1 cellular context compared by ENCODE assay signal in the genomic region with DNA sequence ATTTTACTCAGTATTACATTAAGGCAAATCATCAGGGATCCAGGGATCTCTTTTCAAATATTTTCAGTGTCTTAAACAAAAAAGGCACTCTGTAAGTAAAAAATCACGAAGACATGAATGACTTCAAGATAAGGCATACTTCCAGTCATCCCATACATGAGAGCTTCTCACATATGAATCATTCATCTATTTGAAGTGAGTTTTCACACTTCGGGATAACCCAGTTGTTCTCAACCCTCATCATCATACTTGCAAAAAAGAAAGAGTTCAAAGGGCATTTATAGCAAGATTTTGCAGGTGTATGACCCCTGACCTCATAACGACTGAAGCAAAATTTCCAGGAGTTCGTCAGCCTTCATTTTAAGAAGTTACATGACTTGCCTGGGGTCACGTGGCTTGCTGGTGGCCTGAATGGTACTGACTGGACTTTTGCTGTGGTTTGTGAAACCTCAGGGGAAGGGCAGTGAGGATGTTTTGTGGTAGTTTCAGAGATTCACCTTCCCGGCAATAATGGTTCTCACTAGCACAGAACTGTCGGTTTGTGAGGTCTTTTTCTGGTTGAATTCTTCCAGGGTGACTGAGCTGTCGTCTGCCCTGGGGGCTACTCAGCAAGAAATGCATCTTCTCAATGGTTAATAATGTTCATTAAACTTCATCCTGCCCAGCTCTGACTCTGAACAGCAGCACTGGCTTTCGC.
TF ChIP-seq lines count a peak whose summit lies in the region.

No MANE protein-coding gene starts in this region.

TF ChIP-seq in GM12878, 131 proteins besides CTCF, POLR2A, EP300 and RAD21 (continued from another document and continues in another):
- TF ChIP-seq, protein P1, sequence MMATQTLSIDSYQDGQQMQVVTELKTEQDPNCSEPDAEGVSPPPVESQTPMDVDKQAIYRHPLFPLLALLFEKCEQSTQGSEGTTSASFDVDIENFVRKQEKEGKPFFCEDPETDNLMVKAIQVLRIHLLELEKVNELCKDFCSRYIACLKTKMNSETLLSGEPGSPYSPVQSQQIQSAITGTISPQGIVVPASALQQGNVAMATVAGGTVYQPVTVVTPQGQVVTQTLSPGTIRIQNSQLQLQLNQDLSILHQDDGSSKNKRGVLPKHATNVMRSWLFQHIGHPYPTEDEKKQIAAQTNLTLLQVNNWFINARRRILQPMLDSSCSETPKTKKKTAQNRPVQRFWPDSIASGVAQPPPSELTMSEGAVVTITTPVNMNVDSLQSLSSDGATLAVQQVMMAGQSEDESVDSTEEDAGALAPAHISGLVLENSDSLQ (IDR thresholded peaks at IDR 0.05): no peak
- TF ChIP-seq, protein P2, sequence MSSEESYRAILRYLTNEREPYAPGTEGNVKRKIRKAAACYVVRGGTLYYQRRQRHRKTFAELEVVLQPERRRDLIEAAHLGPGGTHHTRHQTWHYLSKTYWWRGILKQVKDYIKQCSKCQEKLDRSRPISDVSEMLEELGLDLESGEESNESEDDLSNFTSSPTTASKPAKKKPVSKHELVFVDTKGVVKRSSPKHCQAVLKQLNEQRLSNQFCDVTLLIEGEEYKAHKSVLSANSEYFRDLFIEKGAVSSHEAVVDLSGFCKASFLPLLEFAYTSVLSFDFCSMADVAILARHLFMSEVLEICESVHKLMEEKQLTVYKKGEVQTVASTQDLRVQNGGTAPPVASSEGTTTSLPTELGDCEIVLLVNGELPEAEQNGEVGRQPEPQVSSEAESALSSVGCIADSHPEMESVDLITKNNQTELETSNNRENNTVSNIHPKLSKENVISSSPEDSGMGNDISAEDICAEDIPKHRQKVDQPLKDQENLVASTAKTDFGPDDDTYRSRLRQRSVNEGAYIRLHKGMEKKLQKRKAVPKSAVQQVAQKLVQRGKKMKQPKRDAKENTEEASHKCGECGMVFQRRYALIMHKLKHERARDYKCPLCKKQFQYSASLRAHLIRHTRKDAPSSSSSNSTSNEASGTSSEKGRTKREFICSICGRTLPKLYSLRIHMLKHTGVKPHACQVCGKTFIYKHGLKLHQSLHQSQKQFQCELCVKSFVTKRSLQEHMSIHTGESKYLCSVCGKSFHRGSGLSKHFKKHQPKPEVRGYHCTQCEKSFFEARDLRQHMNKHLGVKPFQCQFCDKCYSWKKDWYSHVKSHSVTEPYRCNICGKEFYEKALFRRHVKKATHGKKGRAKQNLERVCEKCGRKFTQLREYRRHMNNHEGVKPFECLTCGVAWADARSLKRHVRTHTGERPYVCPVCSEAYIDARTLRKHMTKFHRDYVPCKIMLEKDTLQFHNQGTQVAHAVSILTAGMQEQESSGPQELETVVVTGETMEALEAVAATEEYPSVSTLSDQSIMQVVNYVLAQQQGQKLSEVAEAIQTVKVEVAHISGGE (CRISPR knock-in tag; IDR thresholded peaks at IDR 0.05): no peak
- TF ChIP-seq RUNX3 (IDR thresholded peaks at IDR 0.05; ENCODE audit: low read length) (peak; percentile 96), MYC (IDR thresholded peaks at IDR 0.05; ENCODE audit: insufficient read depth, insufficient read length, insufficient replicate concordance, low read length, severe bottlenecking) (no peak), ZNF622 (IDR thresholded peaks at IDR 0.05) (no peak), MTA3 (IDR thresholded peaks at IDR 0.05; ENCODE audit: borderline replicate concordance, low read length) (peak; percentile 61; the same call in 1 of the 2 replicates), NRF1 (conservative IDR thresholded peaks at IDR 0.05; ENCODE audit: low read depth, low read length) (no peak), MXI1 (IDR thresholded peaks at IDR 0.05; ENCODE audit: low read depth, low read length) (no peak), CREB1 (IDR thresholded peaks at IDR 0.05; ENCODE audit: low read depth) (0 out of 2 replicates have a peak, but pooled peaks have one; percentile 22), STAT3 (IDR thresholded peaks at IDR 0.05; ENCODE audit: low read depth, low read length) (no peak), NFYA (IDR thresholded peaks at IDR 0.05; ENCODE audit: borderline replicate concordance, low read depth, low read length) (no peak), ZNF384 (IDR thresholded peaks at IDR 0.05; ENCODE audit: borderline replicate concordance, low read depth, low read length) (no peak), ZZZ3 (IDR thresholded peaks at IDR 0.05; ENCODE audit: control insufficient read depth, insufficient read length, low read depth) (no peak), SREBF2 (IDR thresholded peaks at IDR 0.05; ENCODE audit: low read length) (no peak), PAX5 (IDR thresholded peaks at IDR 0.05; ENCODE audit: borderline replicate concordance, low read depth, low read length) (no peak), SIN3A (IDR thresholded peaks at IDR 0.05; ENCODE audit: low read depth, low read length) (no peak), MEF2B (IDR thresholded peaks at IDR 0.05; ENCODE audit: partially characterized antibody, poor library complexity, severe bottlenecking) (peak; percentile 59), FOS (IDR thresholded peaks at IDR 0.05; ENCODE audit: borderline replicate concordance, extremely low read depth, insufficient read length) (no peak), RAD51 (IDR thresholded peaks at IDR 0.05) (peak; percentile 87; the same call in 1 of the 2 replicates), PML (IDR thresholded peaks at IDR 0.05; ENCODE audit: low read length) (peak; percentile 39; the same call in 1 of the 2 replicates), SMAD5 (IDR thresholded peaks at IDR 0.05; ENCODE audit: low read depth) (no peak)
- TF ChIP-seq, protein P3, sequence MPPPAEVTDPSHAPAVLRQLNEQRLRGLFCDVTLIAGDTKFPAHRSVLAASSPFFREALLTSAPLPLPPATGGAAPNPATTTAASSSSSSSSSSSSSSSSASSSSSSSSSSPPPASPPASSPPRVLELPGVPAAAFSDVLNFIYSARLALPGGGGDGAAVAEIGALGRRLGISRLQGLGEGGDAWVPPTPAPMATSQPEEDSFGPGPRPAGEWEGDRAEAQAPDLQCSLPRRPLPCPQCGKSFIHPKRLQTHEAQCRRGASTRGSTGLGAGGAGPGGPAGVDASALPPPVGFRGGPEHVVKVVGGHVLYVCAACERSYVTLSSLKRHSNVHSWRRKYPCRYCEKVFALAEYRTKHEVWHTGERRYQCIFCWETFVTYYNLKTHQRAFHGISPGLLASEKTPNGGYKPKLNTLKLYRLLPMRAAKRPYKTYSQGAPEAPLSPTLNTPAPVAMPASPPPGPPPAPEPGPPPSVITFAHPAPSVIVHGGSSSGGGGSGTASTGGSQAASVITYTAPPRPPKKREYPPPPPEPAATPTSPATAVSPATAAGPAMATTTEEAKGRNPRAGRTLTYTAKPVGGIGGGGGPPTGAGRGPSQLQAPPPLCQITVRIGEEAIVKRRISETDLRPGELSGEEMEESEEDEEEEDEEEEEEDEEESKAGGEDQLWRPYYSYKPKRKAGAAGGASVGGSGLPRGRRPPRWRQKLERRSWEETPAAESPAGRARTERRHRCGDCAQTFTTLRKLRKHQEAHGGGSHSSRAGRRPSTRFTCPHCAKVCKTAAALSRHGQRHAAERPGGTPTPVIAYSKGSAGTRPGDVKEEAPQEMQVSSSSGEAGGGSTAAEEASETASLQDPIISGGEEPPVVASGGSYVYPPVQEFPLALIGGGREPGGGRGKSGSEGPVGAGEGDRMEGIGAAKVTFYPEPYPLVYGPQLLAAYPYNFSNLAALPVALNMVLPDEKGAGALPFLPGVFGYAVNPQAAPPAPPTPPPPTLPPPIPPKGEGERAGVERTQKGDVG (CRISPR knock-in tag; IDR thresholded peaks at IDR 0.05): no peak
- TF ChIP-seq, protein P4, sequence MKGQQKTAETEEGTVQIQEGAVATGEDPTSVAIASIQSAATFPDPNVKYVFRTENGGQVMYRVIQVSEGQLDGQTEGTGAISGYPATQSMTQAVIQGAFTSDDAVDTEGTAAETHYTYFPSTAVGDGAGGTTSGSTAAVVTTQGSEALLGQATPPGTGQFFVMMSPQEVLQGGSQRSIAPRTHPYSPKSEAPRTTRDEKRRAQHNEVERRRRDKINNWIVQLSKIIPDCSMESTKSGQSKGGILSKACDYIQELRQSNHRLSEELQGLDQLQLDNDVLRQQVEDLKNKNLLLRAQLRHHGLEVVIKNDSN (IDR thresholded peaks at IDR 0.05; ENCODE audit: borderline replicate concordance, extremely low read length, insufficient read depth, low read depth, low read length): peak; percentile 64
- TF ChIP-seq, protein P5, sequence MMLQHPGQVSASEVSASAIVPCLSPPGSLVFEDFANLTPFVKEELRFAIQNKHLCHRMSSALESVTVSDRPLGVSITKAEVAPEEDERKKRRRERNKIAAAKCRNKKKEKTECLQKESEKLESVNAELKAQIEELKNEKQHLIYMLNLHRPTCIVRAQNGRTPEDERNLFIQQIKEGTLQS (IDR thresholded peaks at IDR 0.05; ENCODE audit: borderline replicate concordance, extremely low read depth, low read depth, low read length): peak; percentile 42; the same call in 1 of the 2 replicates
- TF ChIP-seq, protein P6, sequence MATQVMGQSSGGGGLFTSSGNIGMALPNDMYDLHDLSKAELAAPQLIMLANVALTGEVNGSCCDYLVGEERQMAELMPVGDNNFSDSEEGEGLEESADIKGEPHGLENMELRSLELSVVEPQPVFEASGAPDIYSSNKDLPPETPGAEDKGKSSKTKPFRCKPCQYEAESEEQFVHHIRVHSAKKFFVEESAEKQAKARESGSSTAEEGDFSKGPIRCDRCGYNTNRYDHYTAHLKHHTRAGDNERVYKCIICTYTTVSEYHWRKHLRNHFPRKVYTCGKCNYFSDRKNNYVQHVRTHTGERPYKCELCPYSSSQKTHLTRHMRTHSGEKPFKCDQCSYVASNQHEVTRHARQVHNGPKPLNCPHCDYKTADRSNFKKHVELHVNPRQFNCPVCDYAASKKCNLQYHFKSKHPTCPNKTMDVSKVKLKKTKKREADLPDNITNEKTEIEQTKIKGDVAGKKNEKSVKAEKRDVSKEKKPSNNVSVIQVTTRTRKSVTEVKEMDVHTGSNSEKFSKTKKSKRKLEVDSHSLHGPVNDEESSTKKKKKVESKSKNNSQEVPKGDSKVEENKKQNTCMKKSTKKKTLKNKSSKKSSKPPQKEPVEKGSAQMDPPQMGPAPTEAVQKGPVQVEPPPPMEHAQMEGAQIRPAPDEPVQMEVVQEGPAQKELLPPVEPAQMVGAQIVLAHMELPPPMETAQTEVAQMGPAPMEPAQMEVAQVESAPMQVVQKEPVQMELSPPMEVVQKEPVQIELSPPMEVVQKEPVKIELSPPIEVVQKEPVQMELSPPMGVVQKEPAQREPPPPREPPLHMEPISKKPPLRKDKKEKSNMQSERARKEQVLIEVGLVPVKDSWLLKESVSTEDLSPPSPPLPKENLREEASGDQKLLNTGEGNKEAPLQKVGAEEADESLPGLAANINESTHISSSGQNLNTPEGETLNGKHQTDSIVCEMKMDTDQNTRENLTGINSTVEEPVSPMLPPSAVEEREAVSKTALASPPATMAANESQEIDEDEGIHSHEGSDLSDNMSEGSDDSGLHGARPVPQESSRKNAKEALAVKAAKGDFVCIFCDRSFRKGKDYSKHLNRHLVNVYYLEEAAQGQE (IDR thresholded peaks at IDR 0.05; ENCODE audit: low read depth, low read length): no peak
- TF ChIP-seq, protein P7, sequence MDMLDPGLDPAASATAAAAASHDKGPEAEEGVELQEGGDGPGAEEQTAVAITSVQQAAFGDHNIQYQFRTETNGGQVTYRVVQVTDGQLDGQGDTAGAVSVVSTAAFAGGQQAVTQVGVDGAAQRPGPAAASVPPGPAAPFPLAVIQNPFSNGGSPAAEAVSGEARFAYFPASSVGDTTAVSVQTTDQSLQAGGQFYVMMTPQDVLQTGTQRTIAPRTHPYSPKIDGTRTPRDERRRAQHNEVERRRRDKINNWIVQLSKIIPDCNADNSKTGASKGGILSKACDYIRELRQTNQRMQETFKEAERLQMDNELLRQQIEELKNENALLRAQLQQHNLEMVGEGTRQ (IDR thresholded peaks at IDR 0.05; ENCODE audit: borderline replicate concordance, low read depth, low read length): peak; percentile 42; the same call in 1 of the 2 replicates
- TF ChIP-seq, protein P8, sequence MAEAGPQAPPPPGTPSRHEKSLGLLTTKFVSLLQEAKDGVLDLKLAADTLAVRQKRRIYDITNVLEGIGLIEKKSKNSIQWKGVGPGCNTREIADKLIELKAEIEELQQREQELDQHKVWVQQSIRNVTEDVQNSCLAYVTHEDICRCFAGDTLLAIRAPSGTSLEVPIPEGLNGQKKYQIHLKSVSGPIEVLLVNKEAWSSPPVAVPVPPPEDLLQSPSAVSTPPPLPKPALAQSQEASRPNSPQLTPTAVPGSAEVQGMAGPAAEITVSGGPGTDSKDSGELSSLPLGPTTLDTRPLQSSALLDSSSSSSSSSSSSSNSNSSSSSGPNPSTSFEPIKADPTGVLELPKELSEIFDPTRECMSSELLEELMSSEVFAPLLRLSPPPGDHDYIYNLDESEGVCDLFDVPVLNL (IDR thresholded peaks at IDR 0.05; ENCODE audit: low read depth, low read length): no peak
- TF ChIP-seq, protein P9, sequence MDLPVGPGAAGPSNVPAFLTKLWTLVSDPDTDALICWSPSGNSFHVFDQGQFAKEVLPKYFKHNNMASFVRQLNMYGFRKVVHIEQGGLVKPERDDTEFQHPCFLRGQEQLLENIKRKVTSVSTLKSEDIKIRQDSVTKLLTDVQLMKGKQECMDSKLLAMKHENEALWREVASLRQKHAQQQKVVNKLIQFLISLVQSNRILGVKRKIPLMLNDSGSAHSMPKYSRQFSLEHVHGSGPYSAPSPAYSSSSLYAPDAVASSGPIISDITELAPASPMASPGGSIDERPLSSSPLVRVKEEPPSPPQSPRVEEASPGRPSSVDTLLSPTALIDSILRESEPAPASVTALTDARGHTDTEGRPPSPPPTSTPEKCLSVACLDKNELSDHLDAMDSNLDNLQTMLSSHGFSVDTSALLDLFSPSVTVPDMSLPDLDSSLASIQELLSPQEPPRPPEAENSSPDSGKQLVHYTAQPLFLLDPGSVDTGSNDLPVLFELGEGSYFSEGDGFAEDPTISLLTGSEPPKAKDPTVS (IDR thresholded peaks at IDR 0.05; ENCODE audit: low read depth, low read length): no peak
- TF ChIP-seq, protein P10, sequence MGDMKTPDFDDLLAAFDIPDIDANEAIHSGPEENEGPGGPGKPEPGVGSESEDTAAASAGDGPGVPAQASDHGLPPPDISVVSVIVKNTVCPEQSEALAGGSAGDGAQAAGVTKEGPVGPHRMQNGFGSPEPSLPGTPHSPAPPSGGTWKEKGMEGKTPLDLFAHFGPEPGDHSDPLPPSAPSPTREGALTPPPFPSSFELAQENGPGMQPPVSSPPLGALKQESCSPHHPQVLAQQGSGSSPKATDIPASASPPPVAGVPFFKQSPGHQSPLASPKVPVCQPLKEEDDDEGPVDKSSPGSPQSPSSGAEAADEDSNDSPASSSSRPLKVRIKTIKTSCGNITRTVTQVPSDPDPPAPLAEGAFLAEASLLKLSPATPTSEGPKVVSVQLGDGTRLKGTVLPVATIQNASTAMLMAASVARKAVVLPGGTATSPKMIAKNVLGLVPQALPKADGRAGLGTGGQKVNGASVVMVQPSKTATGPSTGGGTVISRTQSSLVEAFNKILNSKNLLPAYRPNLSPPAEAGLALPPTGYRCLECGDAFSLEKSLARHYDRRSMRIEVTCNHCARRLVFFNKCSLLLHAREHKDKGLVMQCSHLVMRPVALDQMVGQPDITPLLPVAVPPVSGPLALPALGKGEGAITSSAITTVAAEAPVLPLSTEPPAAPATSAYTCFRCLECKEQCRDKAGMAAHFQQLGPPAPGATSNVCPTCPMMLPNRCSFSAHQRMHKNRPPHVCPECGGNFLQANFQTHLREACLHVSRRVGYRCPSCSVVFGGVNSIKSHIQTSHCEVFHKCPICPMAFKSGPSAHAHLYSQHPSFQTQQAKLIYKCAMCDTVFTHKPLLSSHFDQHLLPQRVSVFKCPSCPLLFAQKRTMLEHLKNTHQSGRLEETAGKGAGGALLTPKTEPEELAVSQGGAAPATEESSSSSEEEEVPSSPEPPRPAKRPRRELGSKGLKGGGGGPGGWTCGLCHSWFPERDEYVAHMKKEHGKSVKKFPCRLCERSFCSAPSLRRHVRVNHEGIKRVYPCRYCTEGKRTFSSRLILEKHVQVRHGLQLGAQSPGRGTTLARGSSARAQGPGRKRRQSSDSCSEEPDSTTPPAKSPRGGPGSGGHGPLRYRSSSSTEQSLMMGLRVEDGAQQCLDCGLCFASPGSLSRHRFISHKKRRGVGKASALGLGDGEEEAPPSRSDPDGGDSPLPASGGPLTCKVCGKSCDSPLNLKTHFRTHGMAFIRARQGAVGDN (IDR thresholded peaks at IDR 0.05): no peak
